Comparison of ENCODE assay signal across 26 cellular contexts in genomic region chr17:82016061-82016874, GRCh38.
"Had no signal": no experiment of that assay in that cellular context is flagged by ENCODE, and none has a peak within 500 bp of the region (broad histone marks: within the 10 kb centered on the region; RNA-seq: fewer than 3 reads in every experiment).

No MANE protein-coding gene starts in this region.

- ATAC-seq: activated T-cell treated with anti-CD3 and anti-CD28 coated beads, Interleukin-2, amount 50 U/mL, for 4 hours; WTC11 had no signal

- DNase-seq: activated CD4-positive, alpha-beta memory T cell treated with anti-CD3 and anti-CD28 coated beads for 36 hours; activated CD4-positive, alpha-beta T cell treated with anti-CD3 and anti-CD28 coated beads for 1 hour; activated CD4-positive, alpha-beta T cell treated with anti-CD3 and anti-CD28 coated beads, Interleukin-2, amount 10 ng/mL, durations not matched to agents 24 days and 14 days; activated CD8-positive, alpha-beta memory T cell treated with anti-CD3 and anti-CD28 coated beads for 24 hours; activated effector memory CD4-positive, alpha-beta T cell treated with anti-CD3 and anti-CD28 coated beads, Interleukin-2, amount 50 U/mL, for 16 hours; activated naive CD4-positive, alpha-beta T cell treated with anti-CD3 and anti-CD28 coated beads for 36 hours; activated T-cell treated with anti-CD3 and anti-CD28 coated beads, Interleukin-2, amount 50 U/mL, for 4 hours; amygdala; NCI-H1092; NCI-H1417; NCI-H1930; NCI-H2171 treated with DMSO at 0.1 percent for 48 hours; NCI-H226; NCI-H526 treated with DMSO at 0.1 percent for 48 hours; NCI-H82; Right ventricle myocardium superior; RPMI8226; SJCRH30 had no signal

- H3K27ac ChIP-seq: KMS-11, SJCRH30 had no signal

- H3K4me3 Mint-ChIP-seq: activated CD4-positive, alpha-beta memory T cell treated with anti-CD3 and anti-CD28 coated beads for 36 hours; activated CD4-positive, alpha-beta T cell treated with anti-CD3 and anti-CD28 coated beads, Interleukin-2, amount 10 ng/mL, durations not matched to agents 24 days and 14 days; activated naive CD4-positive, alpha-beta T cell treated with anti-CD3 and anti-CD28 coated beads for 36 hours; activated naive CD8-positive, alpha-beta T cell; activated T-cell treated with anti-CD3 and anti-CD28 coated beads, Interleukin-2, amount 50 U/mL, for 4 hours; brain; central memory CD8-positive, alpha-beta T cell; T-helper 2 cell treated with Interferon-gamma antibody and Interleukin-4, amounts not matched to agents 5 μg/mL and 100 μg/mL, for 36 hours; WTC11 had no signal

- H3K27me3 ChIP-seq: SJCRH30 had no signal

- H3K36me3 ChIP-seq: SJCRH30 had no signal

- H3K27ac Mint-ChIP-seq: activated CD4-positive, alpha-beta memory T cell treated with anti-CD3 and anti-CD28 coated beads for 36 hours; activated CD4-positive, alpha-beta T cell treated with anti-CD3 and anti-CD28 coated beads, Interleukin-2, amount 10 ng/mL, durations not matched to agents 24 days and 14 days; activated naive CD4-positive, alpha-beta T cell treated with anti-CD3 and anti-CD28 coated beads for 36 hours; activated naive CD8-positive, alpha-beta T cell; T-helper 2 cell treated with Interferon-gamma antibody and Interleukin-4, amounts not matched to agents 5 μg/mL and 100 μg/mL, for 36 hours; WTC11 had no signal

- H3K9me3 ChIP-seq: SJCRH30, SK-N-SH had no signal

- H3K36me3 Mint-ChIP-seq: activated CD4-positive, alpha-beta memory T cell treated with anti-CD3 and anti-CD28 coated beads for 36 hours; activated naive CD8-positive, alpha-beta T cell; brain; WTC11 had no signal

- FAIRE-seq: astrocyte had no signal

- H3K4me2 ChIP-seq: KMS-11, SK-N-SH had no signal

- H3K4me1 Mint-ChIP-seq: WTC11 had no signal

- H3K9me3 Mint-ChIP-seq: activated CD4-positive, alpha-beta memory T cell treated with anti-CD3 and anti-CD28 coated beads for 36 hours; activated CD4-positive, alpha-beta T cell treated with anti-CD3 and anti-CD28 coated beads, Interleukin-2, amount 10 ng/mL, durations not matched to agents 24 days and 14 days; activated naive CD4-positive, alpha-beta T cell treated with anti-CD3 and anti-CD28 coated beads for 36 hours; activated T-cell treated with anti-CD3 and anti-CD28 coated beads, Interleukin-2, amount 50 U/mL, for 4 hours; brain; central memory CD8-positive, alpha-beta T cell; T-helper 2 cell treated with Interferon-gamma antibody and Interleukin-4, amounts not matched to agents 5 μg/mL and 100 μg/mL, for 36 hours; WTC11 had no signal

- H3K4me3 ChIP-seq: SJCRH30 had no signal

- H3K27me3 Mint-ChIP-seq: activated CD4-positive, alpha-beta memory T cell treated with anti-CD3 and anti-CD28 coated beads for 36 hours; activated CD4-positive, alpha-beta T cell treated with anti-CD3 and anti-CD28 coated beads, Interleukin-2, amount 10 ng/mL, durations not matched to agents 24 days and 14 days; activated naive CD8-positive, alpha-beta T cell; central memory CD8-positive, alpha-beta T cell had no signal

- H3K9ac ChIP-seq: KMS-11, SK-N-SH had no signal
